10 cellular contexts compared by ENCODE assay signal in the genomic region with DNA sequence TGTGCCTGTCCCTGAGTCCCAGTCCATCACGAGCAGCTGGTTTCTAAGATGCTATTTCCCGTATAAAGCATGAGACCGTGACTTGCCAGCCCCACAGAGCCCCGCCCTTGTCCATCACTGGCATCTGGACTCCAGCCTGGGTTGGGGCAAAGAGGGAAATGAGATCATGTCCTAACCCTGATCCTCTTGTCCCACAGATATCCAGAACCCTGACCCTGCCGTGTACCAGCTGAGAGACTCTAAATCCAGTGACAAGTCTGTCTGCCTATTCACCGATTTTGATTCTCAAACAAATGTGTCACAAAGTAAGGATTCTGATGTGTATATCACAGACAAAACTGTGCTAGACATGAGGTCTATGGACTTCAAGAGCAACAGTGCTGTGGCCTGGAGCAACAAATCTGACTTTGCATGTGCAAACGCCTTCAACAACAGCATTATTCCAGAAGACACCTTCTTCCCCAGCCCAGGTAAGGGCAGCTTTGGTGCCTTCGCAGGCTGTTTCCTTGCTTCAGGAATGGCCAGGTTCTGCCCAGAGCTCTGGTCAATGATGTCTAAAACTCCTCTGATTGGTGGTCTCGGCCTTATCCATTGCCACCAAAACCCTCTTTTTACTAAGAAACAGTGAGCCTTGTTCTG. TPM values are rescaled to one million over a fixed set of nuclear protein-coding genes. Genes with fewer than 3 reads are reported as not detected.
A peak's percentile ranks its signal among the peaks of the same experiment; 100 is the strongest.
DNase-seq lines count a peak whose midpoint lies in the region; ATAC-seq and TF ChIP-seq lines count a peak whose summit lies in the region.
"Had no signal": no experiment of that assay in that cellular context is flagged by ENCODE, and none has a peak within 500 bp of the region (broad histone marks: within the 10 kb centered on the region; RNA-seq: fewer than 3 reads in every experiment).

No MANE protein-coding gene starts in this region.

- peaks cover 22% of the 10 kb centered on the region for H3K4me1 ChIP-seq in osteoblast (ENCODE audit: insufficient read depth, low read length)
- peaks cover 2% of the 10 kb centered on the region for H3K4me1 ChIP-seq in ovary (ENCODE audit: insufficient read depth)

- H2AFZ ChIP-seq in osteoblast (ENCODE audit: low read length) = peak overlapping the region; percentile 50

- CTCF ChIA-PET in CD4-positive, alpha-beta T cell (lab: Charles Lee) = interaction anchor here (1.2 to 5.5 kb wide), 5 partner anchors 9 to 32 kb away, joined by 3 to 34 read pairs (median 8); no protein-coding TSS in a partner anchor

- H3K4me3 Mint-ChIP-seq in CD4-positive, alpha-beta T cell = peak overlapping the region; percentile 75
- no peak overlapping the region for H3K4me3 Mint-ChIP-seq in endothelial cell (ENCODE audit: unreplicated experiment)

- H3K27me3 ChIP-seq in CD4-positive, alpha-beta T cell (ENCODE audit: control insufficient read depth, insufficient read depth, low read length) = no peaks in the 10 kb centered on the region
- H3K27me3 ChIP-seq in osteoblast (ENCODE audit: insufficient read depth, low read length) (no peaks in the 10 kb centered on the region), ovary (no peaks in the 10 kb centered on the region)
- H3K27me3 ChIP-seq: dorsolateral prefrontal cortex had no signal

- H3K4me2 ChIP-seq in osteoblast (ENCODE audit: insufficient read depth, low read length) = no peak overlapping the region

- no peak for TF ChIP-seq EP300 in ovary (IDR thresholded peaks at IDR 0.05)

- peak overlapping the region; percentile 99 for H3K27ac ChIP-seq in CD4-positive, alpha-beta T cell (ENCODE audit: low read depth, low read length)
- H3K27ac ChIP-seq in osteoblast (ENCODE audit: low read depth, low read length) (no peak overlapping the region), ovary (no peak overlapping the region)

- peaks cover 100% of the 10 kb centered on the region for H3K36me3 Mint-ChIP-seq in CD4-positive, alpha-beta T cell (ENCODE audit: low read depth)
- H3K36me3 Mint-ChIP-seq in endothelial cell (ENCODE audit: low read depth, unreplicated experiment) = no peaks in the 10 kb centered on the region

- no peak overlapping the region for H3K4me3 ChIP-seq in osteoblast (ENCODE audit: insufficient read depth, low read length)
- no peak overlapping the region for H3K4me3 ChIP-seq in ovary
- H3K4me3 ChIP-seq: dorsolateral prefrontal cortex had no signal

- no peak for ATAC-seq in CD4-positive, alpha-beta T cell (ENCODE audit: poor library complexity)
- ATAC-seq in HG02610 (IDR thresholded peaks at IDR 0.05; ENCODE audit: unreplicated experiment) = no peak

- POLR2A ChIA-PET in CD4-positive, alpha-beta T cell (lab: Charles Lee) = interaction anchor here (0.6 to 13.3 kb wide), 18 partner anchors 7 to 824 kb away, joined by 3 to 613 read pairs (median 4); a partner anchor contains a TSS

- H3K9me3 ChIP-seq in CD4-positive, alpha-beta T cell (ENCODE audit: control insufficient read depth, low read length) = no peaks in the 10 kb centered on the region
- H3K9me3 ChIP-seq in osteoblast (ENCODE audit: low read depth, low read length) = no peaks in the 10 kb centered on the region
- H3K9me3 ChIP-seq in ovary = no peaks in the 10 kb centered on the region

- WGBS in ovary, 3 donors = 89 to 91% (median 90%) methylated on average over 9 of the region's 9 CpGs

- DNase-seq in CD4-positive, alpha-beta T cell = no peak
- DNase-seq in RPMI7951 (ENCODE audit: low read depth) = peak; percentile 89
- DNase-seq in endothelial cell (ENCODE audit: low spot score) = no peak
- peak; percentile 45 for DNase-seq in osteoblast (ENCODE audit: insufficient read length, low spot score, missing footprints)
- no peak for DNase-seq in NCI-H748 treated with DMSO at 0.1 percent for 48 hours (lab: John Stamatoyannopoulos, UW)
- no peak for DNase-seq in putamen (ENCODE audit: low spot score)
- DNase-seq in ovary = no peak
- DNase-seq: dorsolateral prefrontal cortex, Kasumi-1 had no signal

- no peaks in the 10 kb centered on the region for H4K20me1 ChIP-seq in osteoblast (ENCODE audit: insufficient read depth, low read length)

- no peaks in the 10 kb centered on the region for H3K36me3 ChIP-seq in osteoblast (ENCODE audit: insufficient read depth, low read length)
- H3K36me3 ChIP-seq in ovary = no peaks in the 10 kb centered on the region

- TF ChIP-seq CTCF in CD4-positive, alpha-beta T cell (IDR thresholded peaks at IDR 0.05) = no peak
- no peak for TF ChIP-seq CTCF in endothelial cell (IDR thresholded peaks at IDR 0.05; ENCODE audit: unreplicated experiment)
- no peak for TF ChIP-seq CTCF in osteoblast (IDR thresholded peaks at IDR 0.05; ENCODE audit: extremely low read depth, low read depth, low read length)
- no peak for TF ChIP-seq CTCF in ovary (IDR thresholded peaks at IDR 0.05)

- intact Hi-C loops in CD4-positive, alpha-beta T cell (cut with DNase I, micrococcal nuclease) = loop anchor here in 1 of 2 experiments (5.0 kb wide), 1 partner anchor 35 kb away; no protein-coding TSS in a partner anchor
- intact Hi-C loops in ovary (cut with DNase I) = loop anchor here in 1 of 4 donors (5.0 kb wide), 1 partner anchor 160 kb away; no protein-coding TSS in a partner anchor

- no peaks in the 10 kb centered on the region for H3K79me2 ChIP-seq in osteoblast (ENCODE audit: insufficient read depth, low read length)

- H3K27me3 Mint-ChIP-seq in CD4-positive, alpha-beta T cell = no peaks in the 10 kb centered on the region
- H3K27me3 Mint-ChIP-seq in endothelial cell (ENCODE audit: unreplicated experiment) = peaks cover 11% of the 10 kb centered on the region

- no peaks in the 10 kb centered on the region for H3K9me3 Mint-ChIP-seq in CD4-positive, alpha-beta T cell
- no peaks in the 10 kb centered on the region for H3K9me3 Mint-ChIP-seq in endothelial cell (ENCODE audit: unreplicated experiment)

- peaks cover 99% of the 10 kb centered on the region for H3K4me1 Mint-ChIP-seq in CD4-positive, alpha-beta T cell (ENCODE audit: low read depth)
- peaks cover 82% of the 10 kb centered on the region for H3K4me1 Mint-ChIP-seq in endothelial cell (ENCODE audit: unreplicated experiment)

- no peak for TF ChIP-seq POLR2A in ovary (IDR thresholded peaks at IDR 0.05)

- H3K27ac Mint-ChIP-seq in CD4-positive, alpha-beta T cell = peak overlapping the region; percentile 93
- H3K27ac Mint-ChIP-seq in endothelial cell (ENCODE audit: unreplicated experiment) = peak overlapping the region; percentile 92

RNA-seq across cellular contexts. Expression of a gene that starts 41.6 kb away (rescaled TPM):
- total RNA-seq in CD4-positive, alpha-beta T cell = 10 to 100 TPM; 41.8 to 44.1 TPM
- 486 and 521 TPM in 2 replicates for total RNA-seq in RPMI7951 (2014; rRNA removed; shearing (Covaris generic))
- 250 TPM for total RNA-seq in endothelial cell (ENCODE audit: unreplicated experiment)
- total RNA-seq in osteoblast = 213 and 272 TPM in 2 replicates
- 100 to 1,000 TPM; 117 to 241 (median 141) TPM for total RNA-seq in ovary
- 100 to 1,000 TPM; 225 to 310 TPM for polyA plus RNA-seq in ovary

RNA-seq across cellular contexts. Expression of a gene that starts 50.7 kb away (rescaled TPM):
- total RNA-seq in CD4-positive, alpha-beta T cell = 1 to 10 TPM; 7.1 to 8.9 TPM
- total RNA-seq in RPMI7951 (2014; rRNA removed; shearing (Covaris generic)) = 15.5 and 16.1 TPM in 2 replicates
- 77.7 TPM for total RNA-seq in endothelial cell (ENCODE audit: unreplicated experiment)
- 52.1 and 54.2 TPM in 2 replicates for total RNA-seq in osteoblast
- total RNA-seq in ovary = 10 to 100 TPM in 6 of 7 donors, 1 to 10 TPM in 1; 5.6 to 28.6 (median 18.8) TPM
- 10 to 100 TPM; 16.7 to 64.0 TPM for polyA plus RNA-seq in ovary

Comparison
In these comparisons a context has a peak if more than half of its experiments do, and no peak if none do; other contexts are left out.
1. DNase-seq: peak in RPMI7951 (single experiment) and osteoblast (single experiment); none in CD4-positive, alpha-beta T cell (0 of 10), endothelial cell (single experiment), NCI-H748 treated with DMSO at 0.1 percent for 48 hours (single experiment), putamen (single experiment) and ovary (0 of 5).